ENCODE assay signal across 8 cellular contexts in the genomic region with DNA sequence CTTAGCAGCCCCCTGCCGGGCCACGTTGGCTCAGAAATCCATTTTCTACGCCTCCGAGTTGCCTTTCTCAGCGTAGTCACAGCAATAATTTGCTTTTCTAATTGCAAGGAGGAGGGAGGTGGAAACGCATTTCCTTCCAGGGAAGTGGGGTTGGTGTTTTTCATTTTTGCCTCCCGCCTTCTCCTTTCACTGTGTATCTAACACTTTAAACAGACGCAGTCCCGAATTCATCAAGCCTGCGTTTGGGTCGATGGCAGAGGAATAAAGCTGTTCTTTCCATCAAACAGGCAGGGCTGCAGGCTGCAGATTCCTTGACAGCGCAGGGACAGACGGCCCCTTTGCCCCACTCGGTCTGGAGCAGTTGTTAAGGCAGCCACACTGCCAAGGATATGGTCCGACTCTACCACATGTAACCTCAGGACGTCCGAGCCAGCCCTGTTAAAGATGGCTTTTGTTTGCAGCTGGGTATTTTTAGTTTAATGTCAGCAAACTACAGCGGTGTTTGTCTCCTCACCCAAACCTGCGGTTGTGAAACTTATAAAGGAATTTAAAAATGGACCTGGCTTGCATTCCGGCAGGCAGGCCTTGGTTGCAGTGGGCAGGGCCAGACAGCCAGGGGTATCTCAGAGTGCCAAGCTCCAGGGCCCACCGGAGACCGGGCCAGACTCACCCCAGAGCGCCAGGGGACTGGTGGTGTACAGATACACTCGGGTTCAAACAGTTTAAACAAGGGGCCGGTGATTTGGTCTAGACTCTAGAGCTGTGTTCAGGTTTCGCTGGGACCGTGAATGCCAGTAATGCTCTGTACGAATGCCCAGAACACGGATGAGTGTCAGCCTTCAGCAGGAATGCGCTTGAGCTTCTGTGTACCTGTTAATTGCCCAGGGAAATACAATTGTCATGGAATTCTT. TPM values are rescaled to one million over a fixed set of nuclear protein-coding genes. Genes with fewer than 3 reads are reported as not detected.
A peak's percentile ranks its signal among the peaks of the same experiment; 100 is the strongest.
DNase-seq lines count a peak whose midpoint lies in the region; ATAC-seq and TF ChIP-seq lines count a peak whose summit lies in the region.

No MANE protein-coding gene starts in this region.

- H3K27ac ChIP-seq in cingulate gyrus (ENCODE audit: low read depth, low read length): peak overlapping the region; percentile 19

- H3K9me3 Mint-ChIP-seq in T-helper 1 cell treated with Interleukin-12 subunit alpha and Interleukin-12 subunit beta and Interleukin-4 antibody, amounts not matched to agents 30 μg/mL and 1 μg/mL, for 36 hours: no peaks in the 10 kb centered on the region
- no peaks in the 10 kb centered on the region for H3K9me3 Mint-ChIP-seq in memory B cell
- no peaks in the 10 kb centered on the region for H3K9me3 Mint-ChIP-seq in type B pancreatic cell

- ATAC-seq in memory B cell (ENCODE audit: low read depth): no peak

- H3K36me3 Mint-ChIP-seq in T-helper 1 cell treated with Interleukin-12 subunit alpha and Interleukin-12 subunit beta and Interleukin-4 antibody, amounts not matched to agents 30 μg/mL and 1 μg/mL, for 36 hours (ENCODE audit: low read depth): peaks cover 24% of the 10 kb centered on the region
- peaks cover 1% of the 10 kb centered on the region for H3K36me3 Mint-ChIP-seq in memory B cell
- H3K36me3 Mint-ChIP-seq in type B pancreatic cell: peaks cover 7% of the 10 kb centered on the region

- TF ChIP-seq CTCF in type B pancreatic cell (conservative IDR thresholded peaks at IDR 0.05): peak; percentile 30

- DNase-seq in T-helper 1 cell (no peak), RPMI7951 (ENCODE audit: low read depth) (peak; percentile 63), memory B cell (ENCODE audit: low spot score in 2 of 2) (peak in 1 of 2 donors; percentile 30), type B pancreatic cell (ENCODE audit: extremely low spot score, unreplicated experiment) (no peak), NCI-H2107 treated with DMSO at 0.1 percent for 48 hours (lab: John Stamatoyannopoulos, UW; ENCODE audit: unreplicated experiment) (no peak), AML-193 (lab: John Stamatoyannopoulos, UW) (no peak)

- H3K27ac Mint-ChIP-seq in T-helper 1 cell treated with Interleukin-12 subunit alpha and Interleukin-12 subunit beta and Interleukin-4 antibody, amounts not matched to agents 30 μg/mL and 1 μg/mL, for 36 hours: peak overlapping the region; percentile 87
- H3K27ac Mint-ChIP-seq in memory B cell (peak overlapping the region; percentile 94), type B pancreatic cell (peak overlapping the region; percentile 66)

- H3K4me3 Mint-ChIP-seq in T-helper 1 cell treated with Interleukin-12 subunit alpha and Interleukin-12 subunit beta and Interleukin-4 antibody, amounts not matched to agents 30 μg/mL and 1 μg/mL, for 36 hours: peak overlapping the region; percentile 81
- peak overlapping the region; percentile 99 for H3K4me3 Mint-ChIP-seq in memory B cell
- peak overlapping the region; percentile 97 for H3K4me3 Mint-ChIP-seq in type B pancreatic cell

- no peaks in the 10 kb centered on the region for H3K27me3 Mint-ChIP-seq in T-helper 1 cell treated with Interleukin-12 subunit alpha and Interleukin-12 subunit beta and Interleukin-4 antibody, amounts not matched to agents 30 μg/mL and 1 μg/mL, for 36 hours (ENCODE audit: low read depth)
- H3K27me3 Mint-ChIP-seq in memory B cell: no peaks in the 10 kb centered on the region
- H3K27me3 Mint-ChIP-seq in type B pancreatic cell: peaks cover 12% of the 10 kb centered on the region

- H3K4me1 Mint-ChIP-seq in T-helper 1 cell treated with Interleukin-12 subunit alpha and Interleukin-12 subunit beta and Interleukin-4 antibody, amounts not matched to agents 30 μg/mL and 1 μg/mL, for 36 hours (ENCODE audit: low read depth): peaks cover 48% of the 10 kb centered on the region
- H3K4me1 Mint-ChIP-seq in memory B cell: peaks cover 33% of the 10 kb centered on the region
- H3K4me1 Mint-ChIP-seq in type B pancreatic cell (ENCODE audit: unreplicated experiment): peaks cover 20% of the 10 kb centered on the region

RNA-seq across cellular contexts. Expression of a gene that starts 2.2 kb away (rescaled TPM):
- 36.2 and 38.8 TPM in 2 replicates for total RNA-seq in RPMI7951 (2014; rRNA removed; shearing (Covaris generic))
- total RNA-seq in type B pancreatic cell (ENCODE audit: low replicate concordance): 15.5 and 27.2 TPM in 2 replicates
